In genomic region chr12:101856614-101857013, GRCh38 we compare ENCODE assay signal across 8 cellular contexts. TPM values are rescaled to one million over a fixed set of nuclear protein-coding genes. Genes with fewer than 3 reads are reported as not detected.
DNase-seq lines count a peak whose midpoint lies in the region; ATAC-seq and TF ChIP-seq lines count a peak whose summit lies in the region.
"Not testable (repeated sequence)": the region's sequence is repeated elsewhere in the genome, so short reads cannot be mapped to it uniquely, and the experiment has no call there.

No MANE protein-coding gene starts in this region.

- CTCF ChIA-PET in SK-N-SH (lab: Yijun Ruan, JAX) = not testable (repeated sequence)

- H2AFZ ChIP-seq in GM23248; SK-N-SH (ENCODE audit: low read depth); osteoblast (ENCODE audit: low read length): not testable (repeated sequence)

- peaks cover 17 to 98% (median 33%) of the 10 kb centered on the region in 10 experiments; a peak in 19 of 20 replicates for H3K4me1 ChIP-seq in BLaER1 treated with 17β-estradiol and CSF1 and Interleukin-3, amounts not matched to agents 10 nM and 100 nM
- H3K4me1 ChIP-seq in GM23248 (ENCODE audit: insufficient read depth) (peaks cover 59% of the 10 kb centered on the region), SK-N-SH (ENCODE audit: control insufficient read depth in 1 of 2, insufficient read depth in 2 of 2, low read depth in 1 of 2, low read length in 1 of 2) (peaks cover 0 to 37% of the 10 kb centered on the region in 2 experiments; a peak in 2 of 4 replicates), osteoblast (ENCODE audit: insufficient read depth, low read length) (peaks cover 41% of the 10 kb centered on the region)

- H3K36me3 ChIP-seq in BLaER1 treated with 17β-estradiol and CSF1 and Interleukin-3, amounts not matched to agents 10 nM and 100 nM; GM23248 (ENCODE audit: low read depth); SK-N-SH (replicated peaks in 1 of 2; ENCODE audit: control insufficient read depth in 1 of 2, insufficient read depth in 2 of 2, low read length in 1 of 2); osteoblast (ENCODE audit: insufficient read depth, low read length): not testable (repeated sequence)

- not testable (repeated sequence) for TF ChIP-seq EP300 in SK-N-SH (IDR thresholded peaks at IDR 0.05; ENCODE audit: borderline replicate concordance in 1 of 2, low read depth in 1 of 2, low read length in 1 of 2)

- not testable (repeated sequence) for TF ChIP-seq RAD21 in SK-N-SH (IDR thresholded peaks at IDR 0.05; ENCODE audit: low read length)

- POLR2A ChIA-PET in SK-N-SH (lab: Yijun Ruan, JAX) = not testable (repeated sequence)

- in situ Hi-C loops in GM23248 (cut with MboI) = not testable (repeated sequence)

- not testable (repeated sequence) for H3K4me3 ChIP-seq in BLaER1 treated with 17β-estradiol and CSF1 and Interleukin-3, amounts not matched to agents 10 nM and 100 nM; GM23248; SK-N-SH (ENCODE audit: low read depth in 2 of 2, low read length in 1 of 2); osteoblast (ENCODE audit: insufficient read depth, low read length)

- peaks cover 0 to 12% (median 0%) of the 10 kb centered on the region in 11 experiments; a peak in 7 of 22 replicates for H3K9me3 ChIP-seq in BLaER1 treated with 17β-estradiol and CSF1 and Interleukin-3, amounts not matched to agents 10 nM and 100 nM (replicated peaks in 1 of 11)
- not testable (repeated sequence) for H3K9me3 ChIP-seq in GM23248 (ENCODE audit: low read depth); SK-N-SH; osteoblast (ENCODE audit: low read depth, low read length)

- ATAC-seq in GM18867 (IDR thresholded peaks at IDR 0.05; ENCODE audit: unreplicated experiment) = peak; percentile 16
- ATAC-seq in GM19463 (IDR thresholded peaks at IDR 0.05; ENCODE audit: unreplicated experiment) = peak; percentile 28
- ATAC-seq in HG02938 (IDR thresholded peaks at IDR 0.05; ENCODE audit: unreplicated experiment) = peak; percentile 6
- ATAC-seq in HG03354 (IDR thresholded peaks at IDR 0.05; ENCODE audit: poor library complexity, severe bottlenecking, unreplicated experiment) = peak; percentile 23

- H3K9me2 ChIP-seq in GM23248 (ENCODE audit: insufficient read depth); SK-N-SH: not testable (repeated sequence)

- 77% methylated on average over 5 of the region's 5 CpGs for WGBS in GM23248 (ENCODE audit: low coverage in 1 of 2, low lambda C conversion rate in 2 of 2, missing lambda C conversion rate in 2 of 2), 2 experiments
- WGBS in SK-N-SH (ENCODE audit: low lambda C conversion rate) = 85% methylated on average over 5 of the region's 5 CpGs

- H4K20me1 ChIP-seq in BLaER1 treated with 17β-estradiol and CSF1 and Interleukin-3, amounts not matched to agents 10 nM and 100 nM; GM23248 (ENCODE audit: insufficient read depth); SK-N-SH (ENCODE audit: insufficient read depth); osteoblast (ENCODE audit: insufficient read depth, low read length): not testable (repeated sequence)

- TF ChIP-seq CTCF in SK-N-SH (IDR thresholded peaks at IDR 0.05); osteoblast (IDR thresholded peaks at IDR 0.05; ENCODE audit: extremely low read depth, low read depth, low read length): not testable (repeated sequence)

- H3K9ac ChIP-seq in BLaER1 treated with 17β-estradiol and CSF1 and Interleukin-3, amounts not matched to agents 10 nM and 100 nM = peak overlapping the region in 3 of 11 experiments; percentile 42 to 63 (median 55); a peak in 2 of 22 replicates
- not testable (repeated sequence) for H3K9ac ChIP-seq in GM23248, SK-N-SH

- H3F3A ChIP-seq in GM23248 (ENCODE audit: insufficient read depth) (peaks cover 45% of the 10 kb centered on the region), SK-N-SH (replicated peaks; ENCODE audit: insufficient read depth) (peaks cover 29% of the 10 kb centered on the region)

- H3K79me2 ChIP-seq in GM23248 (ENCODE audit: insufficient read depth); SK-N-SH (ENCODE audit: insufficient read depth); osteoblast (ENCODE audit: insufficient read depth, low read length): not testable (repeated sequence)

- H3K27me3 ChIP-seq in BLaER1 treated with 17β-estradiol and CSF1 and Interleukin-3, amounts not matched to agents 10 nM and 100 nM; GM23248 (replicated peaks; ENCODE audit: insufficient read depth); SK-N-SH (ENCODE audit: insufficient read depth); osteoblast (ENCODE audit: insufficient read depth, low read length): not testable (repeated sequence)

- DNase-seq in GM23248 = peak; percentile 14
- not testable (repeated sequence) for DNase-seq in SK-N-SH; osteoblast (ENCODE audit: insufficient read length, low spot score, missing footprints)

- peak overlapping the region in 9 of 11 experiments; percentile 13 to 81 (median 34); a peak in 12 of 22 replicates for H3K4me2 ChIP-seq in BLaER1 treated with 17β-estradiol and CSF1 and Interleukin-3, amounts not matched to agents 10 nM and 100 nM
- peak overlapping the region; percentile 61 for H3K4me2 ChIP-seq in GM23248 (ENCODE audit: unreplicated experiment)
- H3K4me2 ChIP-seq in SK-N-SH = peak overlapping the region; percentile 10; the same call in 1 of the 2 replicates
- peak overlapping the region; percentile 47 for H3K4me2 ChIP-seq in osteoblast (ENCODE audit: insufficient read depth, low read length)

- peak overlapping the region in 6 of 11 experiments; percentile 8 to 86 (median 69); a peak in 8 of 22 replicates for H3K27ac ChIP-seq in BLaER1 treated with 17β-estradiol and CSF1 and Interleukin-3, amounts not matched to agents 10 nM and 100 nM
- peak overlapping the region; percentile 52 for H3K27ac ChIP-seq in GM23248
- H3K27ac ChIP-seq in SK-N-SH (ENCODE audit: low read depth in 2 of 2, low read length in 1 of 2) = peak overlapping the region in 1 of 2 experiments; percentile 62; a peak in 2 of 4 replicates
- peak overlapping the region; percentile 70 for H3K27ac ChIP-seq in osteoblast (ENCODE audit: low read depth, low read length)

RNA-seq across cellular contexts. Expression of gene DRAM1, which starts 20.8 kb away (rescaled TPM):
- total RNA-seq in GM23248 (2014; rRNA removed; shearing (Covaris generic)) = 86.8 and 111 TPM in 2 replicates
- polyA plus RNA-seq in GM23248 (2016; fragmentation: Nextera tagmentation; extraction: Ambion mirVana) = 99.2 and 105 TPM in 2 replicates
- 37.4 and 61.1 TPM in 2 replicates for polyA plus RNA-seq in SK-N-SH (2012; rRNA removed)
- polyA plus RNA-seq in SK-N-SH (2012; cell fraction: cytosol; rRNA removed) = 63.1 and 64.3 TPM in 2 replicates
- polyA plus RNA-seq in SK-N-SH (2012; cell fraction: nucleus; rRNA removed) = 23.4 and 39.3 TPM in 2 replicates
- total RNA-seq in osteoblast = 141 and 150 TPM in 2 replicates

RNA-seq across cellular contexts. Expression of gene GNPTAB, which starts 25.9 kb away (rescaled TPM):
- total RNA-seq in GM23248 (2014; rRNA removed; shearing (Covaris generic)) = 23.3 and 26.6 TPM in 2 replicates
- polyA plus RNA-seq in GM23248 (2016; fragmentation: Nextera tagmentation; extraction: Ambion mirVana) = 20.6 and 21.9 TPM in 2 replicates
- polyA plus RNA-seq in SK-N-SH (2012; rRNA removed) = 18.8 and 25.1 TPM in 2 replicates
- polyA plus RNA-seq in SK-N-SH (2012; cell fraction: cytosol; rRNA removed) = 28.2 and 31.7 TPM in 2 replicates
- 12.1 and 21.7 TPM in 2 replicates for polyA plus RNA-seq in SK-N-SH (2012; cell fraction: nucleus; rRNA removed)
- 93.0 and 93.1 TPM in 2 replicates for total RNA-seq in osteoblast

Comparison
In these comparisons a context has a peak if more than half of its experiments do, and no peak if none do; other contexts are left out.
1. H3K4me2 ChIP-seq: peak in every context shown above with its lines; median percentile 61 in GM23248; 47 in osteoblast; 34 in BLaER1 treated with 17β-estradiol and CSF1 and Interleukin-3, amounts not matched to agents 10 nM and 100 nM; 10 in SK-N-SH.